ENCODE assay signal across 8 cellular contexts in the genomic region with DNA sequence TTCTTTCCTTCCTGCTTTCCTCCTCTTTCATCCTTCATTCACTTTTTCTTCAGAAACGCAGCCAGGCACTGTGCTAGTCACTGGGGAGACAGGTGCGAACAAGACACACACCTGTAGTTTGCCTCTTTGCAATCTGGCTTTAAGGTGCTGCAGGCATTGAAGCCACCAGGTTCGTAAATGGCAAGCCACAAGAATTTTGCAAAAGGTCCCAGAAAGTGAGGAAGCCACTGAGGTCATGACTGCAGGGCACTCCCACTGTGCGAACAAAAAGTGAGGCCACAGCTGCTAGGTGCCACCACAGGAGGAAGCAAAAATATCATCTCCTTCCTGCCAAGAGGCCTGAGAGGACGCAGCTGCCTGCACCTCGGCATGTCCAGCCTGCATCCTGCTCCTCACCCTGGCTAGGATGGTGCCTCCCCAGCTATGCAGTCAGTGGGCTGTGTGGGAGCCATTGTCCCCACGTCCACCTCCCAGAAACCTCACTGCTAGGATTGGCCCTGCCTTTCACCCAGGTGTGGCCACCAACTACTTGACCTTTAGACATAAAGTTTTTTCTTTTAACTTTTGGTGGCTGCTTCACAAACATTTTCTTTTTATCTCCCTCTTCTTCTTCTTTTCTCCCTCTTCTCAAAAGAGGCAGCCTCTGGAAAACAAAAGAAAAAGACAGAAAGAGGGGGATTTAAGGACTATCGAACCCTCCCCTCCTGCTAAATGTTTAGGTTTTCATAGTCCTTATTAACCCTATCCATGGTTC.
DNase-seq lines count a peak whose midpoint lies in the region; ATAC-seq, FAIRE-seq and TF ChIP-seq lines count a peak whose summit lies in the region.

No MANE protein-coding gene starts in this region.

- H3K27ac ChIP-seq in uterus, result no peak overlapping the region

- no peak for TF ChIP-seq POLR2A in uterus (IDR thresholded peaks at IDR 0.05)

- no peaks in the 10 kb centered on the region for H3K27me3 ChIP-seq in uterus

- TF ChIP-seq CTCF in uterus (IDR thresholded peaks at IDR 0.05), result no peak

- H3K9me3 ChIP-seq in uterus, result no peaks in the 10 kb centered on the region

- FAIRE-seq in RCC 7860 (lab: Jason Lieb, UNC), result no peak

- intact Hi-C loops in uterus (cut with DNase I; ENCODE audit: low total_unique reads), result no loop called here

- ATAC-seq in GM19452 (IDR thresholded peaks at IDR 0.05; ENCODE audit: unreplicated experiment) (peak; percentile 70), HG03442 (IDR thresholded peaks at IDR 0.05; ENCODE audit: unreplicated experiment) (peak; percentile 71)

- H3K4me3 ChIP-seq in uterus, result no peak overlapping the region

- H3K36me3 ChIP-seq in uterus, result no peaks in the 10 kb centered on the region

- no peaks in the 10 kb centered on the region for H3K4me1 ChIP-seq in uterus

- DNase-seq in UCSD-AML1 (lab: John Stamatoyannopoulos, UW; ENCODE audit: unreplicated experiment) (peak; percentile 74), RCC 7860 (ENCODE audit: low spot score) (no peak), DMS153 treated with DMSO at 0.1 percent for 48 hours (lab: John Stamatoyannopoulos, UW; ENCODE audit: unreplicated experiment) (no peak), uterus (no peak)
- peak; percentile 22 for DNase-seq in effector CD4-positive, alpha-beta T cell
- DNase-seq in stimulated activated CD8-positive, alpha-beta memory T cell treated with anti-CD3 and anti-CD28 coated beads, Interleukin-4, amount 100 ng/mL, for 4 hours (ENCODE audit: low read depth in 2 of 2, low spot score in 1 of 2), result peak; percentile 7 to 46

Comparison
In these comparisons a context has a peak if more than half of its experiments do, and no peak if none do; other contexts are left out.
1. DNase-seq: peak in UCSD-AML1 (single experiment), effector CD4-positive, alpha-beta T cell (single experiment) and stimulated activated CD8-positive, alpha-beta memory T cell treated with anti-CD3 and anti-CD28 coated beads, Interleukin-4, amount 100 ng/mL, for 4 hours (2 of 2); none in RCC 7860 (single experiment), DMS153 treated with DMSO at 0.1 percent for 48 hours (single experiment) and uterus (0 of 2).